Comparison of ENCODE assay signal across 12 cellular contexts in genomic region chrX:40100141-40100536, GRCh38. TPM values are rescaled to one million over a fixed set of nuclear protein-coding genes. Genes with fewer than 3 reads are reported as not detected.
A peak's percentile ranks its signal among the peaks of the same experiment; 100 is the strongest.
DNase-seq lines count a peak whose midpoint lies in the region; ATAC-seq and TF ChIP-seq lines count a peak whose summit lies in the region.
"Had no signal": no experiment of that assay in that cellular context is flagged by ENCODE, and none has a peak within 500 bp of the region (broad histone marks: within the 10 kb centered on the region; RNA-seq: fewer than 3 reads in every experiment).

No MANE protein-coding gene starts in this region.

- 0 out of 2 replicates have a peak, but pooled peaks cover 3% of the 10 kb centered on the region for H4K20me1 ChIP-seq in PC-3 (ENCODE audit: low read length)

- peak overlapping the region; percentile 9 for H3K27ac Mint-ChIP-seq in T-helper 1 cell treated with Interleukin-12 subunit alpha and Interleukin-12 subunit beta and Interleukin-4 antibody, amounts not matched to agents 30 μg/mL and 1 μg/mL, for 36 hours
- H3K27ac Mint-ChIP-seq in stimulated activated naive B cell treated with anti-CD40 and anti-IgM and Interleukin-4, amounts not matched to agents 10 μg/mL and 1 μg/mL and 100 μg/mL, for 72 hours, result peak overlapping the region; percentile 94
- no peak overlapping the region for H3K27ac Mint-ChIP-seq in activated naive CD4-positive, alpha-beta T cell treated with anti-CD3 and anti-CD28 coated beads, Interleukin-2, amount 50 U/mL, for 72 hours

- peaks cover 11% of the 10 kb centered on the region for H3K4me1 Mint-ChIP-seq in T-helper 1 cell treated with Interleukin-12 subunit alpha and Interleukin-12 subunit beta and Interleukin-4 antibody, amounts not matched to agents 30 μg/mL and 1 μg/mL, for 36 hours (ENCODE audit: low read depth)
- peaks cover 9 to 29% of the 10 kb centered on the region in 2 donors for H3K4me1 Mint-ChIP-seq in stimulated activated naive B cell treated with anti-CD40 and anti-IgM and Interleukin-4, amounts not matched to agents 10 μg/mL and 1 μg/mL and 100 μg/mL, for 72 hours

- ATAC-seq in PC-3 (no peak), HG03159 (IDR thresholded peaks at IDR 0.05; ENCODE audit: unreplicated experiment) (no peak)
- no peak for ATAC-seq in stimulated activated naive B cell treated with anti-CD40 and anti-IgM and Interleukin-4, amounts not matched to agents 10 μg/mL and 1 μg/mL and 100 μg/mL, for 72 hours (replicated peaks)
- ATAC-seq in activated naive CD4-positive, alpha-beta T cell treated with anti-CD3 and anti-CD28 coated beads, Interleukin-2, amount 50 U/mL, for 72 hours, result no peak

- H3K9me3 Mint-ChIP-seq in T-helper 1 cell treated with Interleukin-12 subunit alpha and Interleukin-12 subunit beta and Interleukin-4 antibody, amounts not matched to agents 30 μg/mL and 1 μg/mL, for 36 hours, result no peaks in the 10 kb centered on the region
- no peaks in the 10 kb centered on the region for H3K9me3 Mint-ChIP-seq in stimulated activated naive B cell treated with anti-CD40 and anti-IgM and Interleukin-4, amounts not matched to agents 10 μg/mL and 1 μg/mL and 100 μg/mL, for 72 hours
- H3K9me3 Mint-ChIP-seq in activated naive CD4-positive, alpha-beta T cell treated with anti-CD3 and anti-CD28 coated beads, Interleukin-2, amount 50 U/mL, for 72 hours, result no peaks in the 10 kb centered on the region

- no peaks in the 10 kb centered on the region for H3K9me3 ChIP-seq in PC-3 (ENCODE audit: low read length)
- no peaks in the 10 kb centered on the region for H3K9me3 ChIP-seq in esophagus squamous epithelium
- H3K9me3 ChIP-seq: upper lobe of left lung had no signal

- H3K36me3 ChIP-seq in PC-3 (ENCODE audit: low read depth, low read length) (no peaks in the 10 kb centered on the region), esophagus squamous epithelium (no peaks in the 10 kb centered on the region)
- H3K36me3 ChIP-seq: upper lobe of left lung had no signal

- peak overlapping the region; percentile 98 for H3K4me2 ChIP-seq in PC-3 (ENCODE audit: low read length)

- H3K27me3 ChIP-seq in PC-3 (ENCODE audit: low read length), result no peaks in the 10 kb centered on the region
- peaks cover 0 to 42% (median 0%) of the 10 kb centered on the region in 4 donors for H3K27me3 ChIP-seq in esophagus squamous epithelium

- DNase-seq in T-helper 1 cell (no peak), PC-3 (peak; percentile 60), esophagus squamous epithelium (lab: John Stamatoyannopoulos, UW) (no peak), NCI-H69 (lab: John Stamatoyannopoulos, UW) (no peak)
- no peak for DNase-seq in stimulated activated naive B cell treated with anti-CD40 and anti-IgM and Interleukin-4, amounts not matched to agents 10 μg/mL and 1 μg/mL and 100 μg/mL, for 72 hours
- no peak for DNase-seq in activated naive CD4-positive, alpha-beta T cell treated with anti-CD3 and anti-CD28 coated beads, Interleukin-2, amount 50 U/mL, for 72 hours (ENCODE audit: low spot score in 2 of 2)
- DNase-seq: activated T-cell treated with anti-CD3 and anti-CD28 coated beads, Interleukin-2, amount 50 U/mL, for 1 hour; CD4-positive, alpha-beta memory T cell; NCI-H1105 had no signal

- no peak for TF ChIP-seq CTCF in PC-3 (conservative IDR thresholded peaks at IDR 0.05; ENCODE audit: low read depth, low read length)
- no peak for TF ChIP-seq CTCF in esophagus squamous epithelium (IDR thresholded peaks at IDR 0.05)

- POLR2A ChIA-PET in PC-3 (lab: Charles Lee; ENCODE audit: unreplicated experiment), result interaction anchor here (0.6 kb wide), 1 partner anchor 15 kb away, joined by 4 read pairs; no protein-coding TSS in a partner anchor

- BruUV-seq in PC-3 (replicated peaks; lab: Mats Ljungman, UMichigan), result no TSS peak

- WGBS in esophagus squamous epithelium, 2 donors, result 12 to 51% methylated on average over 2 to 5 of the region's 21 CpGs

- H3K9ac ChIP-seq in PC-3 (ENCODE audit: low read length), result peak overlapping the region; percentile 34; the same call in 1 of the 2 replicates

- peaks cover 4% of the 10 kb centered on the region for H3F3A ChIP-seq in PC-3 (ENCODE audit: low read length, unreplicated experiment)

- H3K4me3 ChIP-seq in PC-3 (ENCODE audit: low read length) (peak overlapping the region; percentile 76), esophagus squamous epithelium (no peak overlapping the region)
- H3K4me3 ChIP-seq: upper lobe of left lung had no signal

- CTCF ChIA-PET in PC-3 (lab: Charles Lee), result no interaction called here

- TF ChIP-seq POLR2A in esophagus squamous epithelium (IDR thresholded peaks at IDR 0.05), result no peak

- H2AFZ ChIP-seq in PC-3 (ENCODE audit: low read length), result peak overlapping the region; percentile 56

- H3K9me2 ChIP-seq in PC-3 (replicated peaks; ENCODE audit: low read length), result no peaks in the 10 kb centered on the region

- H3K36me3 Mint-ChIP-seq in T-helper 1 cell treated with Interleukin-12 subunit alpha and Interleukin-12 subunit beta and Interleukin-4 antibody, amounts not matched to agents 30 μg/mL and 1 μg/mL, for 36 hours (ENCODE audit: low read depth), result no peaks in the 10 kb centered on the region
- H3K36me3 Mint-ChIP-seq in stimulated activated naive B cell treated with anti-CD40 and anti-IgM and Interleukin-4, amounts not matched to agents 10 μg/mL and 1 μg/mL and 100 μg/mL, for 72 hours, result peaks cover 4 to 10% of the 10 kb centered on the region in 2 donors
- H3K36me3 Mint-ChIP-seq in activated naive CD4-positive, alpha-beta T cell treated with anti-CD3 and anti-CD28 coated beads, Interleukin-2, amount 50 U/mL, for 72 hours, result peaks cover 0 to 6% of the 10 kb centered on the region in 2 donors

- peaks cover 21% of the 10 kb centered on the region for H3K79me2 ChIP-seq in PC-3 (ENCODE audit: low read length)

- no peak overlapping the region for H3K4me3 Mint-ChIP-seq in T-helper 1 cell treated with Interleukin-12 subunit alpha and Interleukin-12 subunit beta and Interleukin-4 antibody, amounts not matched to agents 30 μg/mL and 1 μg/mL, for 36 hours
- H3K4me3 Mint-ChIP-seq in stimulated activated naive B cell treated with anti-CD40 and anti-IgM and Interleukin-4, amounts not matched to agents 10 μg/mL and 1 μg/mL and 100 μg/mL, for 72 hours, result peak overlapping the region; percentile 65 to 68

- H3K27ac ChIP-seq in PC-3 (ENCODE audit: low read length) (0 out of 2 replicates have a peak overlapping the region, but pooled peaks have one; percentile 5), esophagus squamous epithelium (peak overlapping the region in 3 of 4 donors; percentile 40 to 93 (median 86))

- intact Hi-C loops in PC-3 (cut with micrococcal nuclease), result no loop called here
- intact Hi-C loops in esophagus squamous epithelium (cut with DNase I), result no loop called here

- no peaks in the 10 kb centered on the region for H3K27me3 Mint-ChIP-seq in T-helper 1 cell treated with Interleukin-12 subunit alpha and Interleukin-12 subunit beta and Interleukin-4 antibody, amounts not matched to agents 30 μg/mL and 1 μg/mL, for 36 hours (ENCODE audit: low read depth)
- H3K27me3 Mint-ChIP-seq in stimulated activated naive B cell treated with anti-CD40 and anti-IgM and Interleukin-4, amounts not matched to agents 10 μg/mL and 1 μg/mL and 100 μg/mL, for 72 hours, result peaks cover 0 to 3% of the 10 kb centered on the region in 2 donors
- H3K27me3 Mint-ChIP-seq: CD4-positive, alpha-beta memory T cell had no signal

- H3K4me1 ChIP-seq in PC-3 (ENCODE audit: insufficient read depth, low read length) (peaks cover 26% of the 10 kb centered on the region), esophagus squamous epithelium (peaks cover 15 to 32% (median 31%) of the 10 kb centered on the region in 3 donors)

RNA-seq across cellular contexts. Expression of gene BCOR, which starts 2.4 kb away (rescaled TPM):
- total RNA-seq in PC-3 (2014; rRNA removed) (21.8 and 41.9 TPM in 2 replicates), esophagus squamous epithelium (10 to 100 TPM; 12.0 to 20.1 (median 17.4) TPM)
- total RNA-seq in activated naive CD4-positive, alpha-beta T cell treated with anti-CD3 and anti-CD28 coated beads, Interleukin-2, amount 50 U/mL, for 72 hours, result 10 to 100 TPM; 46.9 to 48.3 TPM

Comparison
In these comparisons a context has a peak if more than half of its experiments do, and no peak if none do; other contexts are left out.
1. H3K27ac Mint-ChIP-seq: peak in T-helper 1 cell treated with Interleukin-12 subunit alpha and Interleukin-12 subunit beta and Interleukin-4 antibody, amounts not matched to agents 30 μg/mL and 1 μg/mL, for 36 hours (single experiment) and stimulated activated naive B cell treated with anti-CD40 and anti-IgM and Interleukin-4, amounts not matched to agents 10 μg/mL and 1 μg/mL and 100 μg/mL, for 72 hours (single experiment); none in activated naive CD4-positive, alpha-beta T cell treated with anti-CD3 and anti-CD28 coated beads, Interleukin-2, amount 50 U/mL, for 72 hours (0 of 2).